1 cellular context compared by ENCODE assay signal in the genomic region with DNA sequence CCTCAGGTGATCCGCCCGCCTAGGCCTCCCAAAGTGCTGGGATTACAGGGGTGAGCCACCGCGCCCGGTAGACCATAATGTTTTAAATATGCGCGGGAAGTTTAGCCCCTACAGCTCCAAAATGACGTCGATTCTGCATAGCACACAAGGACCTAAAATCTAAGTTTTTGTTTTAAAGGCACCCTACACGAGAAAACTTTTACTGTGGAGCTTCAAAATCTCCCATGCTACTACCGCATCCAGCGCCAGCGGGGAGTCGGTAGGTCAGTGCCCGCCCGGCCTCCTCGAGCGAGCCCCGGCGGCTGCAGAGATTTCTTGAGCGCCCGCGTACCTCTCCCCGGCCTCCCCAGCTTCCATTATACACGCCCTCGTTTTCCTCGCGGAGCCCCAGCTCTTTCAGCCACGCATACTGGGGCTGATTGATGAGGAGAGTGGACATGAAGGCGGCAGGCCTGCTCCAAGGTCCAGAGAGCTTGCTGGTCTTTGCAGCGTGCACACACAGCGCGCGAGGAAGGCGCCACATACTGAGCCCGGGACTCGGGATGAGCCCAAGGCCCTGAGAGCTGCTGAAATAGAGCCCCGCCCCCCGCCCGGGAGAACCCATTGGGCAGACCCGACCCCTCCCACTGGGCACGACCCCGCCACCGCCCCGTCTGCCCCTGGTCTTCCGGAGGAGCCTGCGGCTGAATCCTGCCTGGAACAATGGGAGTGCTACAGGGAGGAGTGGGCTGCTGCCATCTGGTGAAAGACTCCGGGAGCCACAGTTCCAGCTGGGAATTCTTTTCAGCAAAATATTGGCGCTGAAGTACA.
TF ChIP-seq lines count a peak whose summit lies in the region.

A gene (minus strand): TSS at position 544 of the 810 bp plus-strand sequence. CDS start 21 bp downstream, at position 523.

TF ChIP-seq in HepG2, 621 proteins besides CTCF, POLR2A, EP300 and RAD21 (continued from another document and continues in another):
- TF ChIP-seq ZNF891 (CRISPR knock-in tag; IDR thresholded peaks at IDR 0.05): 0 out of 2 replicates have a peak, but pooled peaks have one; percentile 68
- TF ChIP-seq, protein P1, sequence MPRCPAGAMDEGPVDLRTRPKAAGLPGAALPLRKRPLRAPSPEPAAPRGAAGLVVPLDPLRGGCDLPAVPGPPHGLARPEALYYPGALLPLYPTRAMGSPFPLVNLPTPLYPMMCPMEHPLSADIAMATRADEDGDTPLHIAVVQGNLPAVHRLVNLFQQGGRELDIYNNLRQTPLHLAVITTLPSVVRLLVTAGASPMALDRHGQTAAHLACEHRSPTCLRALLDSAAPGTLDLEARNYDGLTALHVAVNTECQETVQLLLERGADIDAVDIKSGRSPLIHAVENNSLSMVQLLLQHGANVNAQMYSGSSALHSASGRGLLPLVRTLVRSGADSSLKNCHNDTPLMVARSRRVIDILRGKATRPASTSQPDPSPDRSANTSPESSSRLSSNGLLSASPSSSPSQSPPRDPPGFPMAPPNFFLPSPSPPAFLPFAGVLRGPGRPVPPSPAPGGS (CRISPR knock-in tag; IDR thresholded peaks at IDR 0.05): no peak
- TF ChIP-seq, protein P2, sequence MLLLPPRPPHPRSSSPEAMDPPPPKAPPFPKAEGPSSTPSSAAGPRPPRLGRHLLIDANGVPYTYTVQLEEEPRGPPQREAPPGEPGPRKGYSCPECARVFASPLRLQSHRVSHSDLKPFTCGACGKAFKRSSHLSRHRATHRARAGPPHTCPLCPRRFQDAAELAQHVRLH (CRISPR knock-in tag; IDR thresholded peaks at IDR 0.05; ENCODE audit: borderline replicate concordance, low read depth): peak; percentile 87; the same call in 1 of the 2 replicates
- TF ChIP-seq ZNF451 (CRISPR knock-in tag; IDR thresholded peaks at IDR 0.05): peak; percentile 58; the same call in 1 of the 2 replicates
- TF ChIP-seq, protein P3, sequence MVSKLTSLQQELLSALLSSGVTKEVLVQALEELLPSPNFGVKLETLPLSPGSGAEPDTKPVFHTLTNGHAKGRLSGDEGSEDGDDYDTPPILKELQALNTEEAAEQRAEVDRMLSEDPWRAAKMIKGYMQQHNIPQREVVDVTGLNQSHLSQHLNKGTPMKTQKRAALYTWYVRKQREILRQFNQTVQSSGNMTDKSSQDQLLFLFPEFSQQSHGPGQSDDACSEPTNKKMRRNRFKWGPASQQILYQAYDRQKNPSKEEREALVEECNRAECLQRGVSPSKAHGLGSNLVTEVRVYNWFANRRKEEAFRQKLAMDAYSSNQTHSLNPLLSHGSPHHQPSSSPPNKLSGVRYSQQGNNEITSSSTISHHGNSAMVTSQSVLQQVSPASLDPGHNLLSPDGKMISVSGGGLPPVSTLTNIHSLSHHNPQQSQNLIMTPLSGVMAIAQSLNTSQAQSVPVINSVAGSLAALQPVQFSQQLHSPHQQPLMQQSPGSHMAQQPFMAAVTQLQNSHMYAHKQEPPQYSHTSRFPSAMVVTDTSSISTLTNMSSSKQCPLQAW (CRISPR knock-in tag; IDR thresholded peaks at IDR 0.05): no peak; the same call in 1 of the 2 replicates
- TF ChIP-seq JARID2 (CRISPR knock-in tag; IDR thresholded peaks at IDR 0.05; ENCODE audit: insufficient replicate concordance): no peak
- TF ChIP-seq XRCC5 (optimal IDR thresholded peaks at IDR 0.05; ENCODE audit: low read length): no peak
- TF ChIP-seq TMF1 (CRISPR knock-in tag; IDR thresholded peaks at IDR 0.05; ENCODE audit: low read depth): peak; percentile 72; the same call in 1 of the 2 replicates
- TF ChIP-seq, protein P4, sequence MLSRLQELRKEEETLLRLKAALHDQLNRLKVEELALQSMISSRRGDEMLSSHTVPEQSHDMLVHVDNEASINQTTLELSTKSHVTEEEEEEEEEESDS (CRISPR knock-in tag; IDR thresholded peaks at IDR 0.05; ENCODE audit: borderline replicate concordance): peak; percentile 79; the same call in 1 of the 2 replicates
- TF ChIP-seq, protein P5, sequence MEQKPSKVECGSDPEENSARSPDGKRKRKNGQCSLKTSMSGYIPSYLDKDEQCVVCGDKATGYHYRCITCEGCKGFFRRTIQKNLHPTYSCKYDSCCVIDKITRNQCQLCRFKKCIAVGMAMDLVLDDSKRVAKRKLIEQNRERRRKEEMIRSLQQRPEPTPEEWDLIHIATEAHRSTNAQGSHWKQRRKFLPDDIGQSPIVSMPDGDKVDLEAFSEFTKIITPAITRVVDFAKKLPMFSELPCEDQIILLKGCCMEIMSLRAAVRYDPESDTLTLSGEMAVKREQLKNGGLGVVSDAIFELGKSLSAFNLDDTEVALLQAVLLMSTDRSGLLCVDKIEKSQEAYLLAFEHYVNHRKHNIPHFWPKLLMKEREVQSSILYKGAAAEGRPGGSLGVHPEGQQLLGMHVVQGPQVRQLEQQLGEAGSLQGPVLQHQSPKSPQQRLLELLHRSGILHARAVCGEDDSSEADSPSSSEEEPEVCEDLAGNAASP (CRISPR knock-in tag; IDR thresholded peaks at IDR 0.05; ENCODE audit: borderline replicate concordance): 0 out of 2 replicates have a peak, but pooled peaks have one; percentile 37
- peak; percentile 78 for TF ChIP-seq ZSCAN31 (CRISPR knock-in tag; IDR thresholded peaks at IDR 0.05; ENCODE audit: low read depth)
- peak; percentile 60; the same call in 1 of the 2 replicates for TF ChIP-seq ZNF34 (CRISPR knock-in tag; IDR thresholded peaks at IDR 0.05; ENCODE audit: borderline replicate concordance)
- peak; percentile 89 for TF ChIP-seq ZFP90 (CRISPR knock-in tag; IDR thresholded peaks at IDR 0.05; ENCODE audit: borderline replicate concordance)
- TF ChIP-seq HNRNPLL (IDR thresholded peaks at IDR 0.05; ENCODE audit: low read depth, low read length, poor library complexity, severe bottlenecking): peak; percentile 58
- TF ChIP-seq, protein P6, sequence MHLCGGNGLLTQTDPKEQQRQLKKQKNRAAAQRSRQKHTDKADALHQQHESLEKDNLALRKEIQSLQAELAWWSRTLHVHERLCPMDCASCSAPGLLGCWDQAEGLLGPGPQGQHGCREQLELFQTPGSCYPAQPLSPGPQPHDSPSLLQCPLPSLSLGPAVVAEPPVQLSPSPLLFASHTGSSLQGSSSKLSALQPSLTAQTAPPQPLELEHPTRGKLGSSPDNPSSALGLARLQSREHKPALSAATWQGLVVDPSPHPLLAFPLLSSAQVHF (CRISPR knock-in tag; IDR thresholded peaks at IDR 0.05): 0 out of 2 replicates have a peak, but pooled peaks have one; percentile 28
- TF ChIP-seq, protein P7, sequence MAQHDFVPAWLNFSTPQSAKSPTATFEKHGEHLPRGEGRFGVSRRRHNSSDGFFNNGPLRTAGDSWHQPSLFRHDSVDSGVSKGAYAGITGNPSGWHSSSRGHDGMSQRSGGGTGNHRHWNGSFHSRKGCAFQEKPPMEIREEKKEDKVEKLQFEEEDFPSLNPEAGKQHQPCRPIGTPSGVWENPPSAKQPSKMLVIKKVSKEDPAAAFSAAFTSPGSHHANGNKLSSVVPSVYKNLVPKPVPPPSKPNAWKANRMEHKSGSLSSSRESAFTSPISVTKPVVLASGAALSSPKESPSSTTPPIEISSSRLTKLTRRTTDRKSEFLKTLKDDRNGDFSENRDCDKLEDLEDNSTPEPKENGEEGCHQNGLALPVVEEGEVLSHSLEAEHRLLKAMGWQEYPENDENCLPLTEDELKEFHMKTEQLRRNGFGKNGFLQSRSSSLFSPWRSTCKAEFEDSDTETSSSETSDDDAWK (CRISPR knock-in tag; IDR thresholded peaks at IDR 0.05): no peak
- TF ChIP-seq, protein P8, sequence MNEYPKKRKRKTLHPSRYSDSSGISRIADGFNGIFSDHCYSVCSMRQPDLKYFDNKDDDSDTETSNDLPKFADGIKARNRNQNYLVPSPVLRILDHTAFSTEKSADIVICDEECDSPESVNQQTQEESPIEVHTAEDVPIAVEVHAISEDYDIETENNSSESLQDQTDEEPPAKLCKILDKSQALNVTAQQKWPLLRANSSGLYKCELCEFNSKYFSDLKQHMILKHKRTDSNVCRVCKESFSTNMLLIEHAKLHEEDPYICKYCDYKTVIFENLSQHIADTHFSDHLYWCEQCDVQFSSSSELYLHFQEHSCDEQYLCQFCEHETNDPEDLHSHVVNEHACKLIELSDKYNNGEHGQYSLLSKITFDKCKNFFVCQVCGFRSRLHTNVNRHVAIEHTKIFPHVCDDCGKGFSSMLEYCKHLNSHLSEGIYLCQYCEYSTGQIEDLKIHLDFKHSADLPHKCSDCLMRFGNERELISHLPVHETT (CRISPR knock-in tag; conservative IDR thresholded peaks at IDR 0.05): 0 out of 2 replicates have a peak, but pooled peaks have one; percentile 31
- peak; percentile 83 for TF ChIP-seq KDM2A (CRISPR knock-in tag; IDR thresholded peaks at IDR 0.05; ENCODE audit: borderline replicate concordance, low read depth)
- TF ChIP-seq ZNF335 (CRISPR knock-in tag; IDR thresholded peaks at IDR 0.05): peak; percentile 36; the same call in 1 of the 2 replicates
- TF ChIP-seq ESRRA (CRISPR knock-in tag; IDR thresholded peaks at IDR 0.05; ENCODE audit: low read depth): no peak
- peak; percentile 76 for TF ChIP-seq NFYB (CRISPR knock-in tag; IDR thresholded peaks at IDR 0.05)
- peak; percentile 85; the same call in 1 of the 2 replicates for TF ChIP-seq ZNF232 (CRISPR knock-in tag; IDR thresholded peaks at IDR 0.05; ENCODE audit: borderline replicate concordance)
- TF ChIP-seq ZBTB7A (CRISPR knock-in tag; IDR thresholded peaks at IDR 0.05): peak; percentile 63; the same call in 1 of the 2 replicates
- TF ChIP-seq SRSF9 (IDR thresholded peaks at IDR 0.05; ENCODE audit: borderline replicate concordance, insufficient read depth, low read depth, low read length, poor library complexity, severe bottlenecking): no peak
- 0 out of 2 replicates have a peak, but pooled peaks have one; percentile 62 for TF ChIP-seq MEF2D (CRISPR knock-in tag; IDR thresholded peaks at IDR 0.05)
- peak; percentile 64; the same call in 1 of the 2 replicates for TF ChIP-seq MEIS2 (CRISPR knock-in tag; IDR thresholded peaks at IDR 0.05)
- 0 out of 2 replicates have a peak, but pooled peaks have one; percentile 70 for TF ChIP-seq KAT7 (CRISPR knock-in tag; IDR thresholded peaks at IDR 0.05; ENCODE audit: borderline replicate concordance)
- TF ChIP-seq ZNF382 (CRISPR knock-in tag; IDR thresholded peaks at IDR 0.05; ENCODE audit: borderline replicate concordance): no peak
- peak; percentile 26 for TF ChIP-seq PHF5A (CRISPR knock-in tag; IDR thresholded peaks at IDR 0.05; ENCODE audit: low read depth, unreplicated experiment)
- TF ChIP-seq JDP2 (CRISPR knock-in tag; IDR thresholded peaks at IDR 0.05; ENCODE audit: borderline replicate concordance): no peak
- TF ChIP-seq, protein P9, sequence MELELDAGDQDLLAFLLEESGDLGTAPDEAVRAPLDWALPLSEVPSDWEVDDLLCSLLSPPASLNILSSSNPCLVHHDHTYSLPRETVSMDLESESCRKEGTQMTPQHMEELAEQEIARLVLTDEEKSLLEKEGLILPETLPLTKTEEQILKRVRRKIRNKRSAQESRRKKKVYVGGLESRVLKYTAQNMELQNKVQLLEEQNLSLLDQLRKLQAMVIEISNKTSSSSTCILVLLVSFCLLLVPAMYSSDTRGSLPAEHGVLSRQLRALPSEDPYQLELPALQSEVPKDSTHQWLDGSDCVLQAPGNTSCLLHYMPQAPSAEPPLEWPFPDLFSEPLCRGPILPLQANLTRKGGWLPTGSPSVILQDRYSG (CRISPR knock-in tag; IDR thresholded peaks at IDR 0.05): 0 out of 2 replicates have a peak, but pooled peaks have one; percentile 44
- TF ChIP-seq, protein P10, sequence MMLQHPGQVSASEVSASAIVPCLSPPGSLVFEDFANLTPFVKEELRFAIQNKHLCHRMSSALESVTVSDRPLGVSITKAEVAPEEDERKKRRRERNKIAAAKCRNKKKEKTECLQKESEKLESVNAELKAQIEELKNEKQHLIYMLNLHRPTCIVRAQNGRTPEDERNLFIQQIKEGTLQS (CRISPR knock-in tag; IDR thresholded peaks at IDR 0.05): peak; percentile 51
- peak; percentile 83 for TF ChIP-seq TBX2 (CRISPR knock-in tag; IDR thresholded peaks at IDR 0.05; ENCODE audit: borderline replicate concordance)
- TF ChIP-seq RFXAP (CRISPR knock-in tag; IDR thresholded peaks at IDR 0.05; ENCODE audit: borderline replicate concordance): peak; percentile 92
- peak; percentile 52 for TF ChIP-seq SKI (IDR thresholded peaks at IDR 0.05; ENCODE audit: partially characterized antibody)
- 0 out of 2 replicates have a peak, but pooled peaks have one; percentile 31 for TF ChIP-seq HNRNPL (IDR thresholded peaks at IDR 0.05; ENCODE audit: low read depth, low read length)
- no peak for TF ChIP-seq LCORL (IDR thresholded peaks at IDR 0.05)
- TF ChIP-seq LCORL (CRISPR knock-in tag; IDR thresholded peaks at IDR 0.05): peak; percentile 63; the same call in 1 of the 2 replicates
- peak; percentile 63; the same call in 1 of the 2 replicates for TF ChIP-seq MXD4 (CRISPR knock-in tag; IDR thresholded peaks at IDR 0.05)
- peak; percentile 68; the same call in 1 of the 2 replicates for TF ChIP-seq ZSCAN9 (CRISPR knock-in tag; IDR thresholded peaks at IDR 0.05; ENCODE audit: borderline replicate concordance)
- TF ChIP-seq MIER3 (CRISPR knock-in tag; IDR thresholded peaks at IDR 0.05; ENCODE audit: borderline replicate concordance): peak; percentile 52; the same call in 1 of the 2 replicates
- TF ChIP-seq HIVEP1 (CRISPR knock-in tag; IDR thresholded peaks at IDR 0.05): 0 out of 2 replicates have a peak, but pooled peaks have one; percentile 53
- 0 out of 2 replicates have a peak, but pooled peaks have one; percentile 44 for TF ChIP-seq GTF2F1 (IDR thresholded peaks at IDR 0.05; ENCODE audit: low read length)
- peak; percentile 58; the same call in 1 of the 2 replicates for TF ChIP-seq ZNF124 (CRISPR knock-in tag; IDR thresholded peaks at IDR 0.05)
- TF ChIP-seq PAX8 (CRISPR knock-in tag; IDR thresholded peaks at IDR 0.05; ENCODE audit: borderline replicate concordance): no peak
- no peak for TF ChIP-seq TCF7 (IDR thresholded peaks at IDR 0.05; ENCODE audit: low read depth)
- peak; percentile 66; the same call in 1 of the 2 replicates for TF ChIP-seq HDAC2 (CRISPR knock-in tag; IDR thresholded peaks at IDR 0.05)
- TF ChIP-seq FOXK1 (CRISPR knock-in tag; IDR thresholded peaks at IDR 0.05; ENCODE audit: borderline replicate concordance, low read depth): 0 out of 2 replicates have a peak, but pooled peaks have one; percentile 27
- peak; percentile 74 for TF ChIP-seq ZNF547 (CRISPR knock-in tag; IDR thresholded peaks at IDR 0.05)
- no peak for TF ChIP-seq ZKSCAN8 (CRISPR knock-in tag; IDR thresholded peaks at IDR 0.05; ENCODE audit: borderline replicate concordance)
- TF ChIP-seq, protein P11, sequence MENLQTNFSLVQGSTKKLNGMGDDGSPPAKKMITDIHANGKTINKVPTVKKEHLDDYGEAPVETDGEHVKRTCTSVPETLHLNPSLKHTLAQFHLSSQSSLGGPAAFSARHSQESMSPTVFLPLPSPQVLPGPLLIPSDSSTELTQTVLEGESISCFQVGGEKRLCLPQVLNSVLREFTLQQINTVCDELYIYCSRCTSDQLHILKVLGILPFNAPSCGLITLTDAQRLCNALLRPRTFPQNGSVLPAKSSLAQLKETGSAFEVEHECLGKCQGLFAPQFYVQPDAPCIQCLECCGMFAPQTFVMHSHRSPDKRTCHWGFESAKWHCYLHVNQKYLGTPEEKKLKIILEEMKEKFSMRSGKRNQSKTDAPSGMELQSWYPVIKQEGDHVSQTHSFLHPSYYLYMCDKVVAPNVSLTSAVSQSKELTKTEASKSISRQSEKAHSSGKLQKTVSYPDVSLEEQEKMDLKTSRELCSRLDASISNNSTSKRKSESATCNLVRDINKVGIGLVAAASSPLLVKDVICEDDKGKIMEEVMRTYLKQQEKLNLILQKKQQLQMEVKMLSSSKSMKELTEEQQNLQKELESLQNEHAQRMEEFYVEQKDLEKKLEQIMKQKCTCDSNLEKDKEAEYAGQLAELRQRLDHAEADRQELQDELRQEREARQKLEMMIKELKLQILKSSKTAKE (CRISPR knock-in tag; IDR thresholded peaks at IDR 0.05; ENCODE audit: borderline replicate concordance): no peak
- TF ChIP-seq SRY (CRISPR knock-in tag; IDR thresholded peaks at IDR 0.05): 0 out of 2 replicates have a peak, but pooled peaks have one; percentile 49
